35 cellular contexts compared by ENCODE assay signal in genomic region chr9:82144803-82145202, GRCh38.
"Had no signal": no experiment of that assay in that cellular context is flagged by ENCODE, and none has a peak within 500 bp of the region (broad histone marks: within the 10 kb centered on the region; RNA-seq: fewer than 3 reads in every experiment).

No MANE protein-coding gene starts in this region.

- DNase-seq: Karpas-422, Kasumi-1, MG63, MM.1S, MV-4-11, NCI-H1048, NCI-H1092, NCI-H1092 treated with DMSO at 0.1 percent for 48 hours, NCI-H1105 treated with DMSO at 0.1 percent for 48 hours, NCI-H1417, NCI-H1417 treated with DMSO at 0.1 percent for 48 hours, NCI-H1436, NCI-H1436 treated with DMSO at 0.1 percent for 48 hours, NCI-H146, NCI-H1694, NCI-H1694 treated with DMSO at 0.1 percent for 48 hours, NCI-H187, NCI-H187 treated with DMSO at 0.1 percent for 48 hours, NCI-H1930, NCI-H2029, NCI-H2029 treated with DMSO at 0.1 percent for 48 hours, NCI-H2081, NCI-H2081 treated with DMSO at 0.1 percent for 48 hours, NCI-H2107, NCI-H2171, NCI-H2171 treated with DMSO at 0.1 percent for 48 hours, NCI-H2227 treated with DMSO at 0.1 percent for 48 hours, NCI-H226, NCI-H345, NCI-H446, NCI-H446 treated with DMSO at 0.1 percent for 48 hours, NCI-H510A, NCI-H510A treated with DMSO at 0.1 percent for 48 hours, NCI-H524, NCI-H524 treated with DMSO at 0.1 percent for 48 hours had no signal

- H3K27me3 ChIP-seq: MG63 had no signal

- H3K9me3 ChIP-seq: MG63 had no signal

- H3K4me3 ChIP-seq: MG63 had no signal

- H3K36me3 ChIP-seq: MG63 had no signal
